Comparison of ENCODE assay signal across 17 cellular contexts in the genomic region with DNA sequence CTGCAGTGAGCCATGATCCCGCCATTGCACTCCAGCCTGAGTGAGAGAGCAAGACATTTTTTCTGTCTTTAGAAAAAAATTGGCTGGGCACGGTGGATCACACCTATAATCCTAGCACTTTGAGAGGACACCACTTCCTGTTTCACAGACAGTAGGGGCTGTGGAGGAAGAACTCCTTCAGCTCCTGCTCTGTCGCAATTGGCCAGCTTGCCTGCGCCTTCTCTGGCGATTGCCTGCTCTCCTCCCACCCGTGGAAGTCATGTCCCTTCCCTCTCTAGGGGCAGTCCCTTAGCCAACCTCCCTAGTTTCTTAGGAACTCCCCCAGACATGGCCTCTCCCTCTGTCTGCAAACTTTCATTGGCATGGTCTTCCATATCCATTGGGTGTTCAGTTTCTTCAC.
A peak's percentile ranks its signal among the peaks of the same experiment; 100 is the strongest.
DNase-seq lines count a peak whose midpoint lies in the region; ATAC-seq lines count a peak whose summit lies in the region.
"Had no signal": no experiment of that assay in that cellular context is flagged by ENCODE, and none has a peak within 500 bp of the region (broad histone marks: within the 10 kb centered on the region; RNA-seq: fewer than 3 reads in every experiment).

No MANE protein-coding gene starts in this region.

- H3K27ac Mint-ChIP-seq in stimulated activated naive CD8-positive, alpha-beta T cell treated with anti-CD3 and anti-CD28 coated beads, Interleukin-15, Interleukin-2, amounts not matched to agents 100 ng/mL and 50 ng/mL, for 24 hours, result peak overlapping the region; percentile 28
- H3K27ac Mint-ChIP-seq in stimulated activated naive CD8-positive, alpha-beta T cell treated with anti-CD3 and anti-CD28 coated beads, Interleukin-15, amount 100 ng/mL, for 72 hours, result peak overlapping the region in 1 of 2 donors; percentile 64
- peak overlapping the region; percentile 82 for H3K27ac Mint-ChIP-seq in dendritic cell treated with granulocyte-macrophage colony-stimulating factor and Interleukin-4, amounts not matched to agents 40 ng/mL and 50 ng/mL, for 4 days

- no peaks in the 10 kb centered on the region for H3K9me3 Mint-ChIP-seq in stimulated activated naive CD8-positive, alpha-beta T cell treated with anti-CD3 and anti-CD28 coated beads, Interleukin-15, Interleukin-2, amounts not matched to agents 100 ng/mL and 50 ng/mL, for 24 hours
- no peaks in the 10 kb centered on the region for H3K9me3 Mint-ChIP-seq in stimulated activated naive CD8-positive, alpha-beta T cell treated with anti-CD3 and anti-CD28 coated beads, Interleukin-15, amount 100 ng/mL, for 72 hours
- peaks cover 6% of the 10 kb centered on the region for H3K9me3 Mint-ChIP-seq in dendritic cell treated with granulocyte-macrophage colony-stimulating factor and Interleukin-4, amounts not matched to agents 40 ng/mL and 50 ng/mL, for 4 days

- peaks cover 74% of the 10 kb centered on the region for H3K36me3 Mint-ChIP-seq in stimulated activated naive CD8-positive, alpha-beta T cell treated with anti-CD3 and anti-CD28 coated beads, Interleukin-15, Interleukin-2, amounts not matched to agents 100 ng/mL and 50 ng/mL, for 24 hours (ENCODE audit: low read depth)
- H3K36me3 Mint-ChIP-seq in dendritic cell treated with granulocyte-macrophage colony-stimulating factor and Interleukin-4, amounts not matched to agents 40 ng/mL and 50 ng/mL, for 4 days (ENCODE audit: low read depth), result peaks cover 77% of the 10 kb centered on the region

- no peak for DNase-seq in stimulated activated naive CD8-positive, alpha-beta T cell treated with anti-CD3 and anti-CD28 coated beads, Interleukin-15, amount 100 ng/mL, for 72 hours
- DNase-seq in NOMO-1 treated with DMSO at 0.1 percent for 48 hours (lab: John Stamatoyannopoulos, UW; ENCODE audit: unreplicated experiment) (peak; percentile 41), Ammon's horn (ENCODE audit: low spot score) (no peak), NCI-H187 treated with DMSO at 0.1 percent for 48 hours (lab: John Stamatoyannopoulos, UW) (no peak)
- DNase-seq: activated CD4-positive, alpha-beta T cell treated with anti-CD3 and anti-CD28 coated beads, Interleukin-2, amount 50 U/mL, for 48 hours; activated T-cell treated with anti-CD3 and anti-CD28 coated beads, Interleukin-2, amount 50 U/mL, for 48 hours; COR-L47; H7; immature natural killer cell; NCI-H187; NCI-H2227 treated with DMSO at 0.1 percent for 48 hours; stimulated activated naive CD4-positive, alpha-beta T cell; SW 1271; tibial artery had no signal

- peaks cover 11% of the 10 kb centered on the region for H3K4me1 Mint-ChIP-seq in stimulated activated naive CD8-positive, alpha-beta T cell treated with anti-CD3 and anti-CD28 coated beads, Interleukin-15, Interleukin-2, amounts not matched to agents 100 ng/mL and 50 ng/mL, for 24 hours (ENCODE audit: low read depth)
- H3K4me1 Mint-ChIP-seq in stimulated activated naive CD8-positive, alpha-beta T cell treated with anti-CD3 and anti-CD28 coated beads, Interleukin-15, amount 100 ng/mL, for 72 hours, result peaks cover 22% of the 10 kb centered on the region
- peaks cover 60% of the 10 kb centered on the region for H3K4me1 Mint-ChIP-seq in dendritic cell treated with granulocyte-macrophage colony-stimulating factor and Interleukin-4, amounts not matched to agents 40 ng/mL and 50 ng/mL, for 4 days (ENCODE audit: low read depth)

- H3K27me3 Mint-ChIP-seq in stimulated activated naive CD8-positive, alpha-beta T cell treated with anti-CD3 and anti-CD28 coated beads, Interleukin-15, Interleukin-2, amounts not matched to agents 100 ng/mL and 50 ng/mL, for 24 hours, result no peaks in the 10 kb centered on the region
- no peaks in the 10 kb centered on the region for H3K27me3 Mint-ChIP-seq in stimulated activated naive CD8-positive, alpha-beta T cell treated with anti-CD3 and anti-CD28 coated beads, Interleukin-15, amount 100 ng/mL, for 72 hours
- no peaks in the 10 kb centered on the region for H3K27me3 Mint-ChIP-seq in dendritic cell treated with granulocyte-macrophage colony-stimulating factor and Interleukin-4, amounts not matched to agents 40 ng/mL and 50 ng/mL, for 4 days

- intact Hi-C loops in dendritic cell treated with granulocyte-macrophage colony-stimulating factor and Interleukin-4, amounts not matched to agents 40 ng/mL and 50 ng/mL, for 4 days (cut with micrococcal nuclease), result no loop called here

- no peak for ATAC-seq in stimulated activated naive CD8-positive, alpha-beta T cell treated with anti-CD3 and anti-CD28 coated beads, Interleukin-15, amount 100 ng/mL, for 72 hours
- ATAC-seq in HG02884 (IDR thresholded peaks at IDR 0.05; ENCODE audit: unreplicated experiment), result no peak

- no peak overlapping the region for H3K4me3 Mint-ChIP-seq in stimulated activated naive CD8-positive, alpha-beta T cell treated with anti-CD3 and anti-CD28 coated beads, Interleukin-15, Interleukin-2, amounts not matched to agents 100 ng/mL and 50 ng/mL, for 24 hours
- no peak overlapping the region for H3K4me3 Mint-ChIP-seq in stimulated activated naive CD8-positive, alpha-beta T cell treated with anti-CD3 and anti-CD28 coated beads, Interleukin-15, amount 100 ng/mL, for 72 hours
- no peak overlapping the region for H3K4me3 Mint-ChIP-seq in dendritic cell treated with granulocyte-macrophage colony-stimulating factor and Interleukin-4, amounts not matched to agents 40 ng/mL and 50 ng/mL, for 4 days
- H3K4me3 Mint-ChIP-seq: immature natural killer cell had no signal
